ENCODE assay signal across 9 cellular contexts in the genomic region with DNA sequence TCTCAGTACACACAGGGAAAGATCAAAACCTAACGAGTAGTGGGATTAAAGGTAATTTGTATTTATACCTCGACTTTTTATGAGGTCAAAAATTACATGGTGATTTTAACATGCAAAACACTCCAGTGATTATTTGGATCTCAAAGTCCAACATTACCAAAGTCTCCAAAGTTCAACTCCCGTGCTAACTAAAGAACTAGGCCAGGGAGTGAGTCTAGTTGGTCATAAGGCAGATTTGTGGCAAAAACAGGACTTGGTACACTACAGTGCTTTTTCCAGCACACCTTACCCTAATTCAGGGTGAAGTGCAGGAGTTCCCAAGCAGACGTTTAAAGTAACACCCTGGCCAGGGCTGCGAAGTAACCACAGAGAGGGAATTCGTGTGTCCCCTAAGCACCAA. TPM values are rescaled to one million over a fixed set of nuclear protein-coding genes. Genes with fewer than 3 reads are reported as not detected.
DNase-seq lines count a peak whose midpoint lies in the region; ATAC-seq, FAIRE-seq and TF ChIP-seq lines count a peak whose summit lies in the region.
"Had no signal": no experiment of that assay in that cellular context is flagged by ENCODE, and none has a peak within 500 bp of the region (broad histone marks: within the 10 kb centered on the region; RNA-seq: fewer than 3 reads in every experiment).

No MANE protein-coding gene starts in this region.

- no peaks in the 10 kb centered on the region; the same call in 1 of the 2 replicates for H3K9me1 ChIP-seq in IMR-90 (ENCODE audit: insufficient read depth, low read length)
- no peaks in the 10 kb centered on the region for H3K9me1 ChIP-seq in K562 (ENCODE audit: control insufficient read depth, insufficient read depth, low read length)

- no CpG with 5 or more reads among the region's 6 CpGs for WGBS in IMR-90 (ENCODE audit: extremely low coverage in 2 of 2, insufficient read length in 1 of 2), 2 experiments
- WGBS in K562 (ENCODE audit: insufficient coverage, low coverage, missing lambda C conversion rate) = 4% methylated on average over 6 of the region's 6 CpGs

- H3K4me3 ChIP-seq in IMR-90 (ENCODE audit: insufficient read depth, low read depth, low read length) (no peak overlapping the region), K562 (peak overlapping the region; percentile 68)

- TF ChIP-seq CTCF in CD4-positive, alpha-beta T cell (IDR thresholded peaks at IDR 0.05) = no peak
- no peak for TF ChIP-seq CTCF in IMR-90 (conservative IDR thresholded peaks at IDR 0.05; ENCODE audit: low read depth, low read length)
- no peak for TF ChIP-seq CTCF in K562 (IDR thresholded peaks at IDR 0.05 in 2 of 3, conservative IDR thresholded peaks at IDR 0.05 in 1 of 3; ENCODE audit: insufficient read depth in 2 of 3, low read depth in 1 of 3, low read length in 3 of 3)
- TF ChIP-seq CTCF in natural killer cell (IDR thresholded peaks at IDR 0.05) = no peak

- H3K79me2 ChIP-seq in K562 (ENCODE audit: control insufficient read depth, insufficient read depth, low read length) = peaks cover 42% of the 10 kb centered on the region

- no peak overlapping the region for H2BK20ac ChIP-seq in IMR-90 (ENCODE audit: low read depth, low read length)

- peaks cover 27% of the 10 kb centered on the region for H3K27me3 ChIP-seq in CD4-positive, alpha-beta T cell (ENCODE audit: control insufficient read depth, insufficient read depth, low read length)
- peaks cover 16% of the 10 kb centered on the region for H3K27me3 ChIP-seq in IMR-90 (ENCODE audit: control insufficient read depth, insufficient read depth, low read length)
- H3K27me3 ChIP-seq in K562 (ENCODE audit: control insufficient read depth in 2 of 2, insufficient read depth in 2 of 2, low read length in 2 of 2) = peaks cover 6 to 20% of the 10 kb centered on the region in 2 experiments; a peak in 4 of 5 replicates

- no peak overlapping the region for H2AK9ac ChIP-seq in IMR-90 (replicated peaks; ENCODE audit: low read depth, low read length, poor library complexity)

- peaks cover 31% of the 10 kb centered on the region for H3K27me3 Mint-ChIP-seq in CD4-positive, alpha-beta T cell
- H3K27me3 Mint-ChIP-seq in natural killer cell (ENCODE audit: low read depth in 2 of 2) = peaks cover 18 to 24% of the 10 kb centered on the region in 2 donors

- dilution Hi-C loops in IMR-90 (cut with HindIII; ENCODE audit: low sequenced_read_pairs, unreplicated experiment) = loop anchor here (25.0 kb wide), 1 partner anchor 310 kb away; a partner anchor contains a TSS

- no peak overlapping the region for H3K27ac ChIP-seq in CD4-positive, alpha-beta T cell (ENCODE audit: low read depth, low read length)
- H3K27ac ChIP-seq in IMR-90 (ENCODE audit: insufficient read depth, low read length) (no peak overlapping the region), K562 (ENCODE audit: extremely low read depth, low read depth, low read length) (peak overlapping the region; percentile 67)

- H3K36me3 ChIP-seq in IMR-90 (ENCODE audit: control insufficient read depth, insufficient read depth, low read length) (peaks cover 7% of the 10 kb centered on the region), K562 (ENCODE audit: control insufficient read depth, insufficient read depth, low read length) (peaks cover 37% of the 10 kb centered on the region)

- H3K9ac ChIP-seq in IMR-90 (ENCODE audit: low read depth, low read length) (no peak overlapping the region), K562 (ENCODE audit: insufficient read depth in 1 of 2, low read depth in 2 of 2, low read length in 2 of 2) (peak overlapping the region; percentile 85 to 93; a peak in 3 of 4 replicates)

- H2AK5ac ChIP-seq in IMR-90 (ENCODE audit: low read depth, low read length) = no peak overlapping the region

- no peak overlapping the region for H4K5ac ChIP-seq in IMR-90 (ENCODE audit: low read depth, low read length)

- peak overlapping the region; percentile 58 for H3K4me3 Mint-ChIP-seq in CD4-positive, alpha-beta T cell
- H3K4me3 Mint-ChIP-seq in natural killer cell = peak overlapping the region; percentile 47

- H3K4ac ChIP-seq in IMR-90 (ENCODE audit: low read depth, low read length) = no peak overlapping the region

- H3K27ac Mint-ChIP-seq in CD4-positive, alpha-beta T cell = no peak overlapping the region
- H3K27ac Mint-ChIP-seq in natural killer cell = no peak overlapping the region

- TF ChIP-seq POLR2A in IMR-90 (IDR thresholded peaks at IDR 0.05; ENCODE audit: low read depth, low read length) (no peak), K562 (conservative IDR thresholded peaks at IDR 0.05) (no peak)

- 0 out of 2 replicates have a peak, but pooled peaks cover 2% of the 10 kb centered on the region for H3K4me1 ChIP-seq in IMR-90 (ENCODE audit: control insufficient read depth, insufficient read depth, low read length)
- H3K4me1 ChIP-seq in K562 (replicated peaks in 1 of 2; ENCODE audit: control insufficient read depth in 2 of 2, insufficient read depth in 2 of 2, low read length in 2 of 2) = peaks cover 0 to 6% of the 10 kb centered on the region in 2 experiments; a peak in 2 of 5 replicates

- POLR2A ChIA-PET in CD4-positive, alpha-beta T cell (lab: Charles Lee) = interaction anchor here (2.5 kb wide), 1 partner anchor 14 kb away, joined by 67 read pairs; a partner anchor contains a TSS
- POLR2A ChIA-PET in IMR-90 (lab: Charles Lee; ENCODE audit: unreplicated experiment) = no interaction called here
- POLR2A ChIA-PET in K562 (lab: Yijun Ruan, JAX) = interaction anchor here (1.8 kb wide), 1 partner anchor 15 kb away, joined by 9 read pairs; no protein-coding TSS in a partner anchor
- POLR2A ChIA-PET in HEK293T (lab: Yijun Ruan, JAX) = interaction anchor here (2.0 kb wide), 1 partner anchor 14 kb away, joined by 27 read pairs; a partner anchor contains a TSS

- H3K9me3 ChIP-seq in CD4-positive, alpha-beta T cell (ENCODE audit: control insufficient read depth, low read length) = no peaks in the 10 kb centered on the region
- peaks cover 3% of the 10 kb centered on the region; the same call in 1 of the 2 replicates for H3K9me3 ChIP-seq in IMR-90 (ENCODE audit: control insufficient read depth, insufficient read depth, low read length)
- no peaks in the 10 kb centered on the region for H3K9me3 ChIP-seq in K562 (replicated peaks; ENCODE audit: control insufficient read depth, insufficient read depth, low read depth, low read length)

- no peak overlapping the region for H3K56ac ChIP-seq in IMR-90 (ENCODE audit: extremely low read depth, insufficient read depth, low read length)

- no peak overlapping the region for H3K18ac ChIP-seq in IMR-90 (ENCODE audit: low read depth, low read length)

- H3K4me2 ChIP-seq in IMR-90 (ENCODE audit: low read depth, low read length) (peak overlapping the region; percentile 17; the same call in 1 of the 2 replicates), K562 (ENCODE audit: insufficient read depth, low read length) (peak overlapping the region; percentile 89)

- TF ChIP-seq RAD21 in IMR-90 (IDR thresholded peaks at IDR 0.05; ENCODE audit: low read length) (no peak), K562 (CRISPR knock-in tag; conservative IDR thresholded peaks at IDR 0.05 in 1 of 2, IDR thresholded peaks at IDR 0.05 in 1 of 2) (no peak)

- H3K79me1 ChIP-seq in IMR-90 (ENCODE audit: low read depth in 1 of 2, low read length in 2 of 2) = peaks cover 15 to 30% of the 10 kb centered on the region in 2 experiments; a peak in 3 of 4 replicates

- no peak for DNase-seq in CD4-positive, alpha-beta T cell
- no peak for DNase-seq in IMR-90
- no peak for DNase-seq in K562 (ENCODE audit: extremely low read depth in 1 of 4, low spot score in 3 of 4)
- no peak for DNase-seq in natural killer cell
- DNase-seq in NCI-H1105 (lab: John Stamatoyannopoulos, UW) = no peak
- no peak for DNase-seq in NCI-H2081 (lab: John Stamatoyannopoulos, UW)
- DNase-seq in HEK293T (ENCODE audit: extremely low spot score) = no peak
- DNase-seq in activated CD4-positive, CD25-positive, alpha-beta regulatory T cell (lab: John Stamatoyannopoulos, UW) = no peak

- H4K20me1 ChIP-seq in IMR-90 (ENCODE audit: insufficient read depth, low read length) (no peaks in the 10 kb centered on the region), K562 (replicated peaks; ENCODE audit: control insufficient read depth, insufficient read depth, low read length) (no peaks in the 10 kb centered on the region)

- peaks cover 35% of the 10 kb centered on the region for H3K36me3 Mint-ChIP-seq in CD4-positive, alpha-beta T cell (ENCODE audit: low read depth)
- no peaks in the 10 kb centered on the region for H3K36me3 Mint-ChIP-seq in natural killer cell

- H2AFZ ChIP-seq in IMR-90 (replicated peaks; ENCODE audit: low read length, poor library complexity) (no peak overlapping the region), K562 (ENCODE audit: low read depth, low read length) (peak overlapping the region; percentile 56)

- no peaks in the 10 kb centered on the region for H3K9me3 Mint-ChIP-seq in CD4-positive, alpha-beta T cell
- no peaks in the 10 kb centered on the region for H3K9me3 Mint-ChIP-seq in natural killer cell

- no peak overlapping the region for H3K14ac ChIP-seq in IMR-90 (replicated peaks; ENCODE audit: low read depth, low read length)

- BruUV-seq in IMR-90 (replicated peaks; lab: Mats Ljungman, UMichigan) (no TSS peak), K562 (replicated peaks; lab: Mats Ljungman, UMichigan) (no TSS peak)

- CTCF ChIA-PET in CD4-positive, alpha-beta T cell (lab: Charles Lee) = no interaction called here
- CTCF ChIA-PET in IMR-90 (lab: Yijun Ruan, JAX) = no interaction called here
- CTCF ChIA-PET in K562 (lab: Yijun Ruan, JAX; ENCODE audit: low intra/inter-chr PET ratio) = interaction anchor here (0.7 kb wide), 1 partner anchor 143 kb away, joined by 3 read pairs; no protein-coding TSS in a partner anchor
- CTCF ChIA-PET in HEK293T (lab: Yijun Ruan, JAX) = no interaction called here

- H4K8ac ChIP-seq in IMR-90 (ENCODE audit: low read depth in 2 of 2, low read length in 2 of 2) = no peak overlapping the region

- in situ Hi-C loops in IMR-90 (cut with MboI; ENCODE audit: low sequenced_read_pairs) (no loop called here), K562 (cut with MboI) (no loop called here)

- ATAC-seq in CD4-positive, alpha-beta T cell (ENCODE audit: poor library complexity) = no peak
- ATAC-seq in IMR-90 (ENCODE audit: low read depth) (no peak), K562 (peak; percentile 56), natural killer cell (no peak)

- intact Hi-C loops in CD4-positive, alpha-beta T cell (cut with DNase I, micrococcal nuclease) = loop anchor here (2.0 to 5.0 kb wide), 5 partner anchors 15 to 1275 kb away; a partner anchor contains a TSS
- intact Hi-C loops in IMR-90 (cut with micrococcal nuclease) (no loop called here), K562 (cut with micrococcal nuclease) (no loop called here), natural killer cell (cut with micrococcal nuclease) (loop anchor here (2.0 kb wide), 1 partner anchor 13 kb away; no protein-coding TSS in a partner anchor)

- no peak overlapping the region for H2BK15ac ChIP-seq in IMR-90 (ENCODE audit: low read depth, low read length)

- H4K91ac ChIP-seq in IMR-90 (ENCODE audit: insufficient read depth, low read depth, low read length) = no peak overlapping the region

- peaks cover 59% of the 10 kb centered on the region for H3K4me1 Mint-ChIP-seq in CD4-positive, alpha-beta T cell (ENCODE audit: low read depth)
- peaks cover 13 to 15% of the 10 kb centered on the region in 2 donors for H3K4me1 Mint-ChIP-seq in natural killer cell

- TF ChIP-seq EP300 in K562 (IDR thresholded peaks at IDR 0.05; ENCODE audit: low read length) = no peak

- FAIRE-seq in K562 (lab: Jason Lieb, UNC) = no peak

- H2BK120ac ChIP-seq in IMR-90 (ENCODE audit: low read depth, low read length) = no peak overlapping the region

- H3K23ac ChIP-seq in IMR-90 (ENCODE audit: low read depth, low read length) = no peak overlapping the region

- no peak overlapping the region for H2BK5ac ChIP-seq in IMR-90 (ENCODE audit: low read depth, low read length, poor library complexity, severe bottlenecking)

RNA-seq across cellular contexts. Expression of a gene that starts 1.1 kb away (rescaled TPM):
- total RNA-seq in CD4-positive, alpha-beta T cell = 1 to 10 TPM; 6.0 to 7.3 TPM
- total RNA-seq in IMR-90 (2012; rRNA removed) (11.7 and 16.4 TPM in 2 replicates), K562 (2014; rRNA removed) (16.4 and 18.4 TPM in 2 replicates), K562 (2014; rRNA removed; fragmentation: Illumina TruSeq; extraction: Trizol) (40.6 and 46.2 TPM in 2 replicates), K562 (2015; rRNA removed; fragmentation: Illumina TruSeq; extraction: Trizol) (28.4 and 35.9 TPM in 2 replicates), K562 (2021) (19.1 and 22.5 TPM in 2 replicates), natural killer cell (1 to 10 TPM; 3.6 to 6.7 (median 3.6) TPM)
- polyA plus RNA-seq in IMR-90 (2012; rRNA removed) (5.6 and 6.1 TPM in 2 replicates), K562 (2011; rRNA removed) (7.8 and 16.5 TPM in 2 replicates), K562 (2014; fragmentation: Illumina TruSeq; extraction: Trizol) (25.9 and 39.0 TPM in 2 replicates), K562 (2014; fragmentation: Nextera tagmentation; extraction: Ambion mirVana) (10 to 100 TPM; 39.6 to 49.2 TPM), K562 (2014; rRNA removed) (15.6 and 25.4 TPM in 2 replicates)
- polyA plus RNA-seq in IMR-90 (2012; cell fraction: cytosol; rRNA removed) = 1.3 and 3.0 TPM in 2 replicates
- 0.40 and 2.6 TPM in 2 replicates for polyA plus RNA-seq in IMR-90 (2012; cell fraction: nucleus; rRNA removed; ENCODE audit: low replicate concordance)
- total RNA-seq in K562 (2011; cell fraction: chromatin; rRNA removed; ENCODE audit: low replicate concordance) = 10.6 and 25.6 TPM in 2 replicates
- total RNA-seq in K562 (2011; cell fraction: nucleolus; rRNA removed) = 11.3 and 13.7 TPM in 2 replicates
- total RNA-seq in K562 (2011; cell fraction: nucleoplasm; rRNA removed) = 16.8 and 17.2 TPM in 2 replicates
- polyA plus RNA-seq in K562 (2011; cell fraction: cytosol; rRNA removed) = 7.4 and 7.9 TPM in 2 replicates
- polyA plus RNA-seq in K562 (2011; cell fraction: nucleus; rRNA removed) = 6.6 and 7.6 TPM in 2 replicates
- 14.0 and 26.5 TPM in 2 replicates for polyA plus RNA-seq in K562 (2012)
- polyA minus RNA-seq in K562 (2011; rRNA and poly(A)+ RNA removed) = 18.8 and 25.5 TPM in 2 replicates
- polyA minus RNA-seq in K562 (2011; cell fraction: cytosol; rRNA and poly(A)+ RNA removed) = 7.5 and 8.6 TPM in 2 replicates
- polyA minus RNA-seq in K562 (2011; cell fraction: nucleus; rRNA and poly(A)+ RNA removed) = 4.8 and 5.3 TPM in 2 replicates

RNA-seq across cellular contexts. Expression of a gene that starts 2.4 kb away (rescaled TPM):
- not detected for total RNA-seq in CD4-positive, alpha-beta T cell
- under 0.01 TPM in 1 of 2 replicates, not detected in the other for total RNA-seq in IMR-90 (2012; rRNA removed)
- not detected in 2 replicates for polyA plus RNA-seq in IMR-90 (2012; rRNA removed)
- polyA plus RNA-seq in IMR-90 (2012; cell fraction: cytosol; rRNA removed) = not detected in 2 replicates
- 0.17 TPM in 1 of 2 replicates, not detected in the other for polyA plus RNA-seq in IMR-90 (2012; cell fraction: nucleus; rRNA removed; ENCODE audit: low replicate concordance)
- total RNA-seq in K562 (2011; cell fraction: chromatin; rRNA removed; ENCODE audit: low replicate concordance) = not detected in 2 replicates
- not detected in 2 replicates for total RNA-seq in K562 (2011; cell fraction: nucleolus; rRNA removed)
- not detected in 2 replicates for total RNA-seq in K562 (2011; cell fraction: nucleoplasm; rRNA removed)
- not detected in 2 replicates for total RNA-seq in K562 (2014; rRNA removed)
- not detected in 2 replicates for total RNA-seq in K562 (2014; rRNA removed; fragmentation: Illumina TruSeq; extraction: Trizol)
- total RNA-seq in K562 (2015; rRNA removed; fragmentation: Illumina TruSeq; extraction: Trizol) = not detected in 2 replicates
- not detected in 2 replicates for total RNA-seq in K562 (2021)
- polyA plus RNA-seq in K562 (2011; rRNA removed) = not detected in 2 replicates
- not detected in 2 replicates for polyA plus RNA-seq in K562 (2011; cell fraction: cytosol; rRNA removed)
- polyA plus RNA-seq in K562 (2011; cell fraction: nucleus; rRNA removed) = not detected in 2 replicates
- not detected in 2 replicates for polyA plus RNA-seq in K562 (2012)
- polyA plus RNA-seq in K562 (2014; fragmentation: Illumina TruSeq; extraction: Trizol) = not detected in 2 replicates
- not detected for polyA plus RNA-seq in K562 (2014; fragmentation: Nextera tagmentation; extraction: Ambion mirVana)
- polyA plus RNA-seq in K562 (2014; rRNA removed) = not detected in 2 replicates
- not detected in 2 replicates for polyA minus RNA-seq in K562 (2011; rRNA and poly(A)+ RNA removed)
- polyA minus RNA-seq in K562 (2011; cell fraction: cytosol; rRNA and poly(A)+ RNA removed) = not detected in 2 replicates
- not detected in 2 replicates for polyA minus RNA-seq in K562 (2011; cell fraction: nucleus; rRNA and poly(A)+ RNA removed)
- not detected for total RNA-seq in natural killer cell
- total RNA-seq: LHCN-M2 had no signal

RNA-seq across cellular contexts. Expression of a gene that starts 14.4 kb away (rescaled TPM):
- total RNA-seq in CD4-positive, alpha-beta T cell = 1 to 10 TPM; 1.2 to 1.3 TPM
- total RNA-seq in IMR-90 (2012; rRNA removed) (8.1 and 11.7 TPM in 2 replicates), K562 (2014; rRNA removed) (3.3 and 3.8 TPM in 2 replicates), K562 (2014; rRNA removed; fragmentation: Illumina TruSeq; extraction: Trizol) (4.8 and 5.7 TPM in 2 replicates), K562 (2015; rRNA removed; fragmentation: Illumina TruSeq; extraction: Trizol) (5.1 and 5.6 TPM in 2 replicates), K562 (2021) (2.7 and 3.6 TPM in 2 replicates), natural killer cell (1 to 10 TPM; 4.4 to 6.8 (median 5.6) TPM)
- polyA plus RNA-seq in IMR-90 (2012; rRNA removed) (4.8 and 5.1 TPM in 2 replicates), K562 (2011; rRNA removed) (1.1 and 3.2 TPM in 2 replicates), K562 (2014; fragmentation: Illumina TruSeq; extraction: Trizol) (3.8 and 5.1 TPM in 2 replicates), K562 (2014; fragmentation: Nextera tagmentation; extraction: Ambion mirVana) (1 to 10 TPM; 7.4 to 8.2 TPM), K562 (2014; rRNA removed) (3.2 and 4.6 TPM in 2 replicates)
- 0.64 and 1.2 TPM in 2 replicates for polyA plus RNA-seq in IMR-90 (2012; cell fraction: cytosol; rRNA removed)
- 0.36 and 2.6 TPM in 2 replicates for polyA plus RNA-seq in IMR-90 (2012; cell fraction: nucleus; rRNA removed; ENCODE audit: low replicate concordance)
- total RNA-seq in K562 (2011; cell fraction: chromatin; rRNA removed; ENCODE audit: low replicate concordance) = 1.2 and 2.6 TPM in 2 replicates
- 1.5 and 1.6 TPM in 2 replicates for total RNA-seq in K562 (2011; cell fraction: nucleolus; rRNA removed)
- total RNA-seq in K562 (2011; cell fraction: nucleoplasm; rRNA removed) = 1.6 TPM in 2 replicates
- 0.71 and 1.0 TPM in 2 replicates for polyA plus RNA-seq in K562 (2011; cell fraction: cytosol; rRNA removed)
- polyA plus RNA-seq in K562 (2011; cell fraction: nucleus; rRNA removed) = 0.73 and 1.6 TPM in 2 replicates
- 3.0 and 5.3 TPM in 2 replicates for polyA plus RNA-seq in K562 (2012)
- polyA minus RNA-seq in K562 (2011; rRNA and poly(A)+ RNA removed) = 0.99 and 2.9 TPM in 2 replicates
- polyA minus RNA-seq in K562 (2011; cell fraction: cytosol; rRNA and poly(A)+ RNA removed) = 0.76 TPM in 1 of 2 replicates, not detected in the other
- polyA minus RNA-seq in K562 (2011; cell fraction: nucleus; rRNA and poly(A)+ RNA removed) = 0.44 and 0.67 TPM in 2 replicates

RNA-seq across cellular contexts. Expression of a gene that starts 44.0 kb away (rescaled TPM):
- not detected for total RNA-seq in CD4-positive, alpha-beta T cell
- under 0.01 TPM in 1 of 2 replicates, not detected in the other for total RNA-seq in IMR-90 (2012; rRNA removed)
- polyA plus RNA-seq in IMR-90 (2012; rRNA removed) = not detected in 2 replicates
- not detected in 2 replicates for polyA plus RNA-seq in IMR-90 (2012; cell fraction: cytosol; rRNA removed)
- polyA plus RNA-seq in IMR-90 (2012; cell fraction: nucleus; rRNA removed; ENCODE audit: low replicate concordance) = 0.14 TPM in 1 of 2 replicates, not detected in the other
- total RNA-seq in K562 (2011; cell fraction: chromatin; rRNA removed; ENCODE audit: low replicate concordance) = not detected in 2 replicates
- total RNA-seq in K562 (2011; cell fraction: nucleolus; rRNA removed) = not detected in 2 replicates
- not detected in 2 replicates for total RNA-seq in K562 (2011; cell fraction: nucleoplasm; rRNA removed)
- total RNA-seq in K562 (2014; rRNA removed) = not detected in 2 replicates
- total RNA-seq in K562 (2014; rRNA removed; fragmentation: Illumina TruSeq; extraction: Trizol) = not detected in 2 replicates
- total RNA-seq in K562 (2015; rRNA removed; fragmentation: Illumina TruSeq; extraction: Trizol) = not detected in 2 replicates
- total RNA-seq in K562 (2021) = not detected in 2 replicates
- not detected in 2 replicates for polyA plus RNA-seq in K562 (2011; rRNA removed)
- polyA plus RNA-seq in K562 (2011; cell fraction: cytosol; rRNA removed) = not detected in 2 replicates
- polyA plus RNA-seq in K562 (2011; cell fraction: nucleus; rRNA removed) = not detected in 2 replicates
- polyA plus RNA-seq in K562 (2012) = not detected in 2 replicates
- polyA plus RNA-seq in K562 (2014; fragmentation: Illumina TruSeq; extraction: Trizol) = not detected in 2 replicates
- polyA plus RNA-seq in K562 (2014; fragmentation: Nextera tagmentation; extraction: Ambion mirVana) = not detected
- not detected in 2 replicates for polyA plus RNA-seq in K562 (2014; rRNA removed)
- not detected in 2 replicates for polyA minus RNA-seq in K562 (2011; rRNA and poly(A)+ RNA removed)
- polyA minus RNA-seq in K562 (2011; cell fraction: cytosol; rRNA and poly(A)+ RNA removed) = not detected in 2 replicates
- polyA minus RNA-seq in K562 (2011; cell fraction: nucleus; rRNA and poly(A)+ RNA removed) = not detected in 2 replicates
- total RNA-seq in natural killer cell = not detected
- total RNA-seq: LHCN-M2 had no signal

Comparison
In these comparisons a context has a peak if more than half of its experiments do, and no peak if none do; other contexts are left out.
1. intact Hi-C loops: an anchor here in CD4-positive, alpha-beta T cell (2.0 to 5.0 kb wide) and natural killer cell (2.0 kb wide); none called in IMR-90 and K562.